ENCODE assay signal across 19 cellular contexts in the genomic region with DNA sequence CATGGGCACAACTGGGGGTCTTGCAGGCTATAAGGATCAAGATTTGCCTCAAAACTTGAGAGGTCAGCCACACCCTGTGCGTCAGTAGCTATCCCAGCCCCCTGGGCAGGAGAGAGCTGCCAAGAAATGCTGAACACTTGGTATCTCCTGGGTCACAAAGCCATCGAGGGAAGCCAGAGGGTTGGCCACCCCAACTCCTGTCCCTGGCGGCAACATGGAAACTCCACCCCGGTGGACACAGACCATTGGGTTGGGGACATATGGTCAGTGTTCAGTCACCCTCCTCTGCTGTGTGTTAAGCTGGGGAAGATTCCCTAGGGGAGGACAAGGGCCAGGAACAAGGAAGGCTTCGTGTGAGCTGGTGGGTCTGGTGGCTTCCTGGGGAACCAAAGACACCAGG.
DNase-seq lines count a peak whose midpoint lies in the region; FAIRE-seq and TF ChIP-seq lines count a peak whose summit lies in the region.
"Had no signal": no experiment of that assay in that cellular context is flagged by ENCODE, and none has a peak within 500 bp of the region (broad histone marks: within the 10 kb centered on the region; RNA-seq: fewer than 3 reads in every experiment).

No MANE protein-coding gene starts in this region.

- H3K9me3 Mint-ChIP-seq in activated T-cell treated with anti-CD3 and anti-CD28 coated beads, Interleukin-2, amount 50 U/mL, for 24 hours = no peaks in the 10 kb centered on the region
- H3K9me3 Mint-ChIP-seq: CD4-positive, CD25-positive, alpha-beta regulatory T cell; CD8-positive, alpha-beta memory T cell had no signal

- H3K4me3 Mint-ChIP-seq in activated T-cell treated with anti-CD3 and anti-CD28 coated beads, Interleukin-2, amount 50 U/mL, for 24 hours = no peak overlapping the region
- H3K4me3 Mint-ChIP-seq: CD4-positive, CD25-positive, alpha-beta regulatory T cell; CD8-positive, alpha-beta memory T cell; H9 had no signal

- H3K27me3 ChIP-seq in bronchial epithelial cell (ENCODE audit: control insufficient read depth, insufficient read depth, low read length) (peaks cover 4% of the 10 kb centered on the region), neuronal stem cell (ENCODE audit: control insufficient read depth in 3 of 3, insufficient read depth in 3 of 3, low read depth in 1 of 3, low read length in 3 of 3) (peaks cover 0 to 4% (median 0%) of the 10 kb centered on the region in 3 experiments), hepatocyte (no peaks in the 10 kb centered on the region)

- no peaks in the 10 kb centered on the region for H3K79me1 ChIP-seq in neuronal stem cell (ENCODE audit: low read depth, low read length)

- no peak overlapping the region for H4K91ac ChIP-seq in neuronal stem cell (ENCODE audit: low read depth, low read length, poor library complexity)

- H2BK120ac ChIP-seq in neuronal stem cell (ENCODE audit: low read depth, low read length) = no peak overlapping the region

- H3K4me1 ChIP-seq in neuronal stem cell (ENCODE audit: control insufficient read depth in 2 of 2, insufficient read depth in 1 of 2, low read depth in 1 of 2, low read length in 2 of 2) (peaks cover 0 to 1% of the 10 kb centered on the region in 2 donors), hepatocyte (ENCODE audit: insufficient read depth) (peaks cover 7% of the 10 kb centered on the region)

- peak; percentile 6 for DNase-seq in activated T-cell treated with anti-CD3 and anti-CD28 coated beads, Interleukin-2, amount 50 U/mL, for 24 hours
- DNase-seq in activated T-cell treated with anti-CD3 and anti-CD28 coated beads, Interleukin-2, amount 50 U/mL, for 48 hours = no peak
- no peak for DNase-seq in bronchial epithelial cell (ENCODE audit: low read depth)
- DNase-seq in neuronal stem cell (ENCODE audit: low spot score) = no peak
- DNase-seq in SHP77 treated with DMSO at 0.1 percent for 48 hours (lab: John Stamatoyannopoulos, UW) = no peak
- no peak for DNase-seq in hepatocyte (ENCODE audit: low spot score)
- DNase-seq in NCI-H345 treated with DMSO at 0.1 percent for 48 hours (lab: John Stamatoyannopoulos, UW; ENCODE audit: unreplicated experiment) = no peak
- DNase-seq: 8988T; C1 segment of cervical spinal cord; CD4-positive, CD25-positive, alpha-beta regulatory T cell; CD8-positive, alpha-beta memory T cell; DMS 273 treated with DMSO at 0.1 percent for 48 hours; DND-41; EL; H9 had no signal

- TF ChIP-seq CTCF in bronchial epithelial cell (IDR thresholded peaks at IDR 0.05; ENCODE audit: insufficient read depth, low read length, severe bottlenecking) (no peak), hepatocyte (IDR thresholded peaks at IDR 0.05; ENCODE audit: poor library complexity) (no peak)

- H3K4me3 ChIP-seq in bronchial epithelial cell (ENCODE audit: low read depth, low read length) = no peak overlapping the region
- peak overlapping the region in 1 of 2 donors; percentile 19 for H3K4me3 ChIP-seq in neuronal stem cell (ENCODE audit: low read length in 2 of 2)
- H3K4me3 ChIP-seq in hepatocyte = no peak overlapping the region
- H3K4me3 ChIP-seq: GM12878 had no signal

- H3K27ac ChIP-seq in neuronal stem cell (replicated peaks; ENCODE audit: low read length) = no peak overlapping the region
- H3K27ac ChIP-seq in hepatocyte = no peak overlapping the region

- no peak overlapping the region for H2BK12ac ChIP-seq in neuronal stem cell (ENCODE audit: low read length)

- no peaks in the 10 kb centered on the region for H3K27me3 Mint-ChIP-seq in activated T-cell treated with anti-CD3 and anti-CD28 coated beads, Interleukin-2, amount 50 U/mL, for 24 hours

- no CpG with 5 or more reads among the region's 5 CpGs for WGBS in neuronal stem cell (ENCODE audit: extremely low coverage in 2 of 2, insufficient read length in 2 of 2, insufficient replicate concordance in 1 of 2), 2 donors
- 90% methylated on average over 5 of the region's 5 CpGs for WGBS in hepatocyte (ENCODE audit: low lambda C conversion rate, missing lambda C conversion rate)

- no peak overlapping the region for H3K4ac ChIP-seq in neuronal stem cell (ENCODE audit: low read length)

- peaks cover 32% of the 10 kb centered on the region for H3K4me1 Mint-ChIP-seq in activated T-cell treated with anti-CD3 and anti-CD28 coated beads, Interleukin-2, amount 50 U/mL, for 24 hours (ENCODE audit: low read depth)

- no peaks in the 10 kb centered on the region for H4K20me1 ChIP-seq in hepatocyte (ENCODE audit: insufficient read depth, poor library complexity, severe bottlenecking)

- H3K36me3 Mint-ChIP-seq in activated T-cell treated with anti-CD3 and anti-CD28 coated beads, Interleukin-2, amount 50 U/mL, for 24 hours (ENCODE audit: low read depth) = no peaks in the 10 kb centered on the region
- H3K36me3 Mint-ChIP-seq: CD4-positive, CD25-positive, alpha-beta regulatory T cell; CD8-positive, alpha-beta memory T cell had no signal

- H3K27ac Mint-ChIP-seq in activated T-cell treated with anti-CD3 and anti-CD28 coated beads, Interleukin-2, amount 50 U/mL, for 24 hours = no peak overlapping the region
- H3K27ac Mint-ChIP-seq: CD4-positive, CD25-positive, alpha-beta regulatory T cell had no signal

- no peak overlapping the region for H2BK5ac ChIP-seq in neuronal stem cell (ENCODE audit: low read length)

- H3K9me3 ChIP-seq in neuronal stem cell (replicated peaks in 1 of 2; ENCODE audit: control insufficient read depth in 2 of 2, insufficient read depth in 1 of 2, low read depth in 1 of 2, low read length in 2 of 2) = no peaks in the 10 kb centered on the region
- H3K9me3 ChIP-seq in hepatocyte (ENCODE audit: low read depth) = no peaks in the 10 kb centered on the region

- no peaks in the 10 kb centered on the region for H3K9me2 ChIP-seq in hepatocyte (replicated peaks; ENCODE audit: insufficient read depth)

- FAIRE-seq in bronchial epithelial cell (lab: Jason Lieb, UNC) = peak; percentile 60
- FAIRE-seq: GM12878, GM19239, H1, HepG2 had no signal

- H3K36me3 ChIP-seq in bronchial epithelial cell (ENCODE audit: control insufficient read depth, insufficient read depth, low read length) (no peaks in the 10 kb centered on the region), neuronal stem cell (replicated peaks in 1 of 2; ENCODE audit: control insufficient read depth in 2 of 2, insufficient read depth in 2 of 2, low read length in 2 of 2) (no peaks in the 10 kb centered on the region), hepatocyte (replicated peaks; ENCODE audit: insufficient read depth, low read depth) (no peaks in the 10 kb centered on the region)

- H2BK15ac ChIP-seq in neuronal stem cell (ENCODE audit: low read length) = no peak overlapping the region

- peak overlapping the region; percentile 29 for H3K23ac ChIP-seq in neuronal stem cell (ENCODE audit: low read depth, low read length, poor library complexity)

- H3K79me2 ChIP-seq in hepatocyte = no peaks in the 10 kb centered on the region

- H2AK5ac ChIP-seq in neuronal stem cell (ENCODE audit: low read depth, low read length) = no peak overlapping the region

- H4K8ac ChIP-seq in neuronal stem cell (ENCODE audit: low read depth, low read length) = no peak overlapping the region

- no peak overlapping the region for H3K9ac ChIP-seq in neuronal stem cell (ENCODE audit: low read depth, low read length, poor library complexity)

- no peak overlapping the region for H3K18ac ChIP-seq in neuronal stem cell (ENCODE audit: low read length)

- H3K4me2 ChIP-seq in neuronal stem cell (ENCODE audit: insufficient read depth, low read length, poor library complexity, severe bottlenecking) (no peak overlapping the region), hepatocyte (no peak overlapping the region)

- H2AFZ ChIP-seq in neuronal stem cell (ENCODE audit: low read length) = no peak overlapping the region
- H2AFZ ChIP-seq in hepatocyte = no peak overlapping the region

- H3K14ac ChIP-seq in neuronal stem cell (ENCODE audit: low read length) = no peak overlapping the region
